19 cellular contexts compared by ENCODE assay signal in genomic region chr16:77834600-77834963, GRCh38. TPM values are rescaled to one million over a fixed set of nuclear protein-coding genes. Genes with fewer than 3 reads are reported as not detected.
A peak's percentile ranks its signal among the peaks of the same experiment; 100 is the strongest.
DNase-seq lines count a peak whose midpoint lies in the region; ATAC-seq, FAIRE-seq and TF ChIP-seq lines count a peak whose summit lies in the region.
"Had no signal": no experiment of that assay in that cellular context is flagged by ENCODE, and none has a peak within 500 bp of the region (broad histone marks: within the 10 kb centered on the region; RNA-seq: fewer than 3 reads in every experiment).

No MANE protein-coding gene starts in this region.

- H3K4me3 Mint-ChIP-seq in mesothelial cell of epicardium, result no peak overlapping the region
- H3K4me3 Mint-ChIP-seq: activated naive CD4-positive, alpha-beta T cell treated with anti-CD3 and anti-CD28 coated beads for 36 hours; stimulated activated effector memory CD8-positive, alpha-beta T cell treated with anti-CD3 and anti-CD28 coated beads, Interleukin-12 subunit alpha, Interleukin-12 subunit beta, amount 100 ng/mL, for 72 hours had no signal

- CTCF ChIA-PET in endothelial cell of umbilical vein (lab: Charles Lee), result interaction anchor here (0.7 to 2.0 kb wide), 6 partner anchors 18 to 168 kb away, joined by 3 to 8 read pairs (median 4); partner anchors contain the start of gene NUDT7

- H3K4me1 Mint-ChIP-seq in mesothelial cell of epicardium, result peaks cover 28% of the 10 kb centered on the region
- H3K4me1 Mint-ChIP-seq: stimulated activated effector memory CD8-positive, alpha-beta T cell treated with anti-CD3 and anti-CD28 coated beads, Interleukin-12 subunit alpha, Interleukin-12 subunit beta, amount 100 ng/mL, for 72 hours had no signal

- no peaks in the 10 kb centered on the region for H3K36me3 Mint-ChIP-seq in mesothelial cell of epicardium
- H3K36me3 Mint-ChIP-seq: stimulated activated effector memory CD8-positive, alpha-beta T cell treated with anti-CD3 and anti-CD28 coated beads, Interleukin-12 subunit alpha, Interleukin-12 subunit beta, amount 100 ng/mL, for 72 hours had no signal

- H3K79me2 ChIP-seq in endothelial cell of umbilical vein (ENCODE audit: control insufficient read depth, insufficient read depth, low read length), result no peaks in the 10 kb centered on the region

- dilution Hi-C loops in endothelial cell of umbilical vein (cut with MboI; ENCODE audit: extremely low pct_ligation_motif_present, low sequenced_read_pairs), result no loop called here

- H3K4me1 ChIP-seq in endothelial cell of umbilical vein (ENCODE audit: control insufficient read depth, extremely low read depth, insufficient read depth, low read length), result peaks cover 14% of the 10 kb centered on the region
- no peaks in the 10 kb centered on the region for H3K4me1 ChIP-seq in small intestine (ENCODE audit: control insufficient read depth in 2 of 2, insufficient read depth in 1 of 2, low read depth in 1 of 2, low read length in 1 of 2)
- H3K4me1 ChIP-seq: esophagus squamous epithelium, SJCRH30 had no signal

- POLR2A ChIA-PET in endothelial cell of umbilical vein (lab: Charles Lee), result interaction anchor here (1.0 to 1.2 kb wide), 2 partner anchors 43 to 45 kb away, joined by 3 to 5 read pairs; no protein-coding TSS in a partner anchor

- FAIRE-seq in endothelial cell of umbilical vein (lab: Jason Lieb, UNC), result peak; percentile 55
- no peak for FAIRE-seq in GM12892 (lab: Jason Lieb, UNC)
- FAIRE-seq in small intestine (lab: Jason Lieb, UNC), result no peak
- FAIRE-seq: GM12891 had no signal

- peak overlapping the region; percentile 63 for H2AFZ ChIP-seq in endothelial cell of umbilical vein (ENCODE audit: low read depth, low read length)

- H3K9ac ChIP-seq in endothelial cell of umbilical vein (replicated peaks; ENCODE audit: extremely low read depth, insufficient read depth, low read length), result peak overlapping the region; percentile 89

- H3K36me3 ChIP-seq in endothelial cell of umbilical vein (ENCODE audit: control insufficient read depth in 2 of 2, extremely low read depth in 1 of 2, insufficient read depth in 2 of 2, low read length in 2 of 2), result no peaks in the 10 kb centered on the region
- H3K36me3 ChIP-seq in small intestine (ENCODE audit: control insufficient read depth in 2 of 2, insufficient read depth in 2 of 2, low read length in 2 of 2), result no peaks in the 10 kb centered on the region
- H3K36me3 ChIP-seq in WERI-Rb-1, result no peaks in the 10 kb centered on the region
- H3K36me3 ChIP-seq: esophagus squamous epithelium, SJCRH30 had no signal

- no peaks in the 10 kb centered on the region for H4K20me1 ChIP-seq in endothelial cell of umbilical vein (replicated peaks; ENCODE audit: control insufficient read depth, extremely low read depth, insufficient read depth, low read length)

- H3K9me3 ChIP-seq in endothelial cell of umbilical vein (replicated peaks; ENCODE audit: control insufficient read depth, insufficient read depth, low read length) (no peaks in the 10 kb centered on the region), small intestine (ENCODE audit: control insufficient read depth, low read depth) (no peaks in the 10 kb centered on the region), WERI-Rb-1 (ENCODE audit: severe bottlenecking) (no peaks in the 10 kb centered on the region)
- H3K9me3 ChIP-seq: esophagus squamous epithelium, SJCRH30 had no signal

- H3K27me3 ChIP-seq in endothelial cell of umbilical vein (ENCODE audit: control insufficient read depth in 2 of 2, insufficient read depth in 2 of 2, low read length in 2 of 2) (peaks cover 0 to 2% of the 10 kb centered on the region in 2 experiments), small intestine (ENCODE audit: control insufficient read depth in 2 of 2, insufficient read depth in 2 of 2, low read length in 2 of 2) (no peaks in the 10 kb centered on the region), WERI-Rb-1 (ENCODE audit: insufficient read depth, low read depth, severe bottlenecking) (no peaks in the 10 kb centered on the region)
- H3K27me3 ChIP-seq: esophagus squamous epithelium, SJCRH30 had no signal

- intact Hi-C loops in endothelial cell of umbilical vein (cut with micrococcal nuclease), result loop anchor here (1.0 to 2.0 kb wide), 5 partner anchors 43 to 248 kb away; partner anchors contain the start of genes NUDT7 and VAT1L

- H3K27ac Mint-ChIP-seq in mesothelial cell of epicardium, result peak overlapping the region; percentile 98
- H3K27ac Mint-ChIP-seq: activated naive CD4-positive, alpha-beta T cell treated with anti-CD3 and anti-CD28 coated beads for 36 hours; stimulated activated effector memory CD8-positive, alpha-beta T cell treated with anti-CD3 and anti-CD28 coated beads, Interleukin-12 subunit alpha, Interleukin-12 subunit beta, amount 100 ng/mL, for 72 hours had no signal

- TF ChIP-seq CTCF in endothelial cell of umbilical vein (IDR thresholded peaks at IDR 0.05; ENCODE audit: extremely low read depth in 1 of 2, insufficient read depth in 1 of 2, low read depth in 1 of 2, low read length in 2 of 2) (no peak), mesothelial cell of epicardium (IDR thresholded peaks at IDR 0.05; ENCODE audit: unreplicated experiment) (no peak), WERI-Rb-1 (IDR thresholded peaks at IDR 0.05; ENCODE audit: low read depth, low read length) (no peak)

- H3K4me3 ChIP-seq in endothelial cell of umbilical vein (replicated peaks in 1 of 3; ENCODE audit: insufficient read depth in 1 of 3, low read depth in 1 of 3, low read length in 3 of 3) (no peak overlapping the region), small intestine (ENCODE audit: low read depth in 1 of 2, low read length in 2 of 2) (no peak overlapping the region), WERI-Rb-1 (ENCODE audit: low read depth, low read length) (no peak overlapping the region)
- H3K4me3 ChIP-seq: esophagus squamous epithelium, SJCRH30 had no signal

- TF ChIP-seq POLR2A in endothelial cell of umbilical vein (IDR thresholded peaks at IDR 0.05; ENCODE audit: low read depth, low read length) (no peak), GM12892 (IDR thresholded peaks at IDR 0.05; ENCODE audit: low read depth, low read length) (no peak)

- peak; percentile 38 for DNase-seq in AG20443 (ENCODE audit: low spot score)
- DNase-seq in M059J (ENCODE audit: low read depth), result peak; percentile 78
- DNase-seq in endothelial cell of umbilical vein (ENCODE audit: low read depth, low spot score), result no peak
- DNase-seq in mesothelial cell of epicardium (ENCODE audit: low spot score in 2 of 2, unreplicated experiment in 2 of 2), result no peak
- DNase-seq in GM12892 (ENCODE audit: insufficient read length), result no peak
- no peak for DNase-seq in small intestine
- DNase-seq in WERI-Rb-1, result no peak
- DNase-seq: activated CD8-positive, alpha-beta memory T cell treated with anti-CD3 and anti-CD28 coated beads for 24 hours; activated naive CD4-positive, alpha-beta T cell treated with anti-CD3 and anti-CD28 coated beads for 36 hours; esophagus squamous epithelium; GOT3; MM.1S; NCI-H2107; stimulated activated CD4-positive, alpha-beta T cell treated with anti-CD3 and anti-CD28 coated beads, Interleukin-4, amount 100 ng/mL, for 1 hour had no signal

- peak overlapping the region; percentile 72 for H3K4me2 ChIP-seq in endothelial cell of umbilical vein (ENCODE audit: insufficient read depth, low read length)

- no peaks in the 10 kb centered on the region for H3K9me3 Mint-ChIP-seq in mesothelial cell of epicardium
- H3K9me3 Mint-ChIP-seq: activated naive CD4-positive, alpha-beta T cell treated with anti-CD3 and anti-CD28 coated beads for 36 hours; stimulated activated effector memory CD8-positive, alpha-beta T cell treated with anti-CD3 and anti-CD28 coated beads, Interleukin-12 subunit alpha, Interleukin-12 subunit beta, amount 100 ng/mL, for 72 hours had no signal

- H3K27ac ChIP-seq in endothelial cell of umbilical vein (ENCODE audit: insufficient read depth, low read depth, low read length), result peak overlapping the region; percentile 99
- no peak overlapping the region for H3K27ac ChIP-seq in small intestine (ENCODE audit: low read depth in 1 of 2, low read length in 1 of 2)
- no peak overlapping the region for H3K27ac ChIP-seq in WERI-Rb-1
- H3K27ac ChIP-seq: esophagus squamous epithelium, HL-60 had no signal

- H3K9me1 ChIP-seq in endothelial cell of umbilical vein (replicated peaks; ENCODE audit: control insufficient read depth, extremely low read depth, insufficient read depth, low read length), result no peaks in the 10 kb centered on the region

- no TSS peak for BruUV-seq in endothelial cell of umbilical vein (replicated peaks; lab: Mats Ljungman, UMichigan)

- H3K27me3 Mint-ChIP-seq in mesothelial cell of epicardium (ENCODE audit: low read depth), result no peaks in the 10 kb centered on the region

- WGBS in small intestine, 3 donors, result 80 to 86% (median 82%) methylated on average over 5 of the region's 5 CpGs

- no peak for ATAC-seq in GM18868 (IDR thresholded peaks at IDR 0.05; ENCODE audit: unreplicated experiment)
- ATAC-seq: stimulated activated effector memory CD8-positive, alpha-beta T cell treated with anti-CD3 and anti-CD28 coated beads, Interleukin-12 subunit alpha, Interleukin-12 subunit beta, amount 100 ng/mL, for 72 hours had no signal

TF ChIP-seq in endothelial cell of umbilical vein, 7 proteins besides CTCF, POLR2A, EP300 and RAD21:
- TF ChIP-seq FOS (IDR thresholded peaks at IDR 0.05; ENCODE audit: borderline replicate concordance, insufficient read depth, low read length) (no peak), MAX (IDR thresholded peaks at IDR 0.05; ENCODE audit: insufficient read depth, insufficient read length) (no peak), GATA2 (IDR thresholded peaks at IDR 0.05; ENCODE audit: insufficient read depth, insufficient read length, low read depth, low read length) (peak; percentile 68)

RNA-seq across cellular contexts. Expression of gene VAT1L, which starts 46.2 kb away (rescaled TPM):
- total RNA-seq in M059J (2014; rRNA removed; shearing (Covaris generic)), result 0.57 and 1.3 TPM in 2 replicates
- total RNA-seq in endothelial cell of umbilical vein (1.5 and 2.1 TPM in 2 replicates), mesothelial cell of epicardium (6.3 to 8.0 TPM (median 6.8 TPM) in 3 replicates)
- polyA plus RNA-seq in endothelial cell of umbilical vein (0.46 and 0.56 TPM in 2 replicates), small intestine (1 to 10 TPM in 1 of 3 donors, under 1 TPM in 2; 0.22 to 3.5 (median 0.54) TPM)
- 0.97 and 1.0 TPM in 2 replicates for polyA plus RNA-seq in endothelial cell of umbilical vein (2011; cell fraction: cytosol; rRNA removed)
- polyA plus RNA-seq in endothelial cell of umbilical vein (2011; cell fraction: nucleus; rRNA removed), result 0.52 and 0.65 TPM in 2 replicates
- 0.25 and 0.58 TPM in 2 replicates for polyA plus RNA-seq in endothelial cell of umbilical vein (2012)
- polyA minus RNA-seq in endothelial cell of umbilical vein, result 1.2 and 1.8 TPM in 2 replicates
- not detected for polyA minus RNA-seq in endothelial cell of umbilical vein (2011; cell fraction: cytosol; rRNA and poly(A)+ RNA removed)
- polyA minus RNA-seq in endothelial cell of umbilical vein (2011; cell fraction: nucleus; rRNA and poly(A)+ RNA removed), result 0.34 and 0.48 TPM in 2 replicates
- 0.08 TPM for polyA plus RNA-seq in GM12892 (2012; ENCODE audit: missing spikeins)
- total RNA-seq: activated naive CD4-positive, alpha-beta T cell treated with anti-CD3 and anti-CD28 coated beads for 36 hours; SJCRH30 had no signal

Comparison
In these comparisons a context has a peak if more than half of its experiments do, and no peak if none do; other contexts are left out.
1. DNase-seq: peak in AG20443 (single experiment) and M059J (single experiment); none in endothelial cell of umbilical vein (single experiment), mesothelial cell of epicardium (0 of 2), GM12892 (single experiment), small intestine (single experiment) and WERI-Rb-1 (single experiment).